In genomic region chr7:30396379-30396778, GRCh38 we compare ENCODE assay signal across 14 cellular contexts.
DNase-seq lines count a peak whose midpoint lies in the region; ATAC-seq, FAIRE-seq and TF ChIP-seq lines count a peak whose summit lies in the region.
"Had no signal": no experiment of that assay in that cellular context is flagged by ENCODE, and none has a peak within 500 bp of the region (broad histone marks: within the 10 kb centered on the region; RNA-seq: fewer than 3 reads in every experiment).

No MANE protein-coding gene starts in this region.

- CTCF ChIA-PET in SK-N-SH (lab: Yijun Ruan, JAX), result interaction anchor here (0.6 to 2.0 kb wide), 28 partner anchors 11 to 223 kb away, joined by 3 to 20 read pairs (median 4); partner anchors contain the start of gene NOD1

- no peak overlapping the region for H2AFZ ChIP-seq in GM23248
- no peak overlapping the region for H2AFZ ChIP-seq in SK-N-SH (ENCODE audit: low read depth)

- no peak for ATAC-seq in GM19023 (IDR thresholded peaks at IDR 0.05; ENCODE audit: unreplicated experiment)
- no peak for ATAC-seq in GM21576 (IDR thresholded peaks at IDR 0.05; ENCODE audit: unreplicated experiment)
- ATAC-seq: left lung had no signal

- H3K27me3 ChIP-seq in GM23248 (replicated peaks; ENCODE audit: insufficient read depth), result no peaks in the 10 kb centered on the region
- no peaks in the 10 kb centered on the region for H3K27me3 ChIP-seq in SK-N-SH (ENCODE audit: insufficient read depth)
- H3K27me3 ChIP-seq: left lung had no signal

- WGBS in GM23248 (ENCODE audit: low coverage in 1 of 2, low lambda C conversion rate in 2 of 2, missing lambda C conversion rate in 2 of 2), 2 experiments, result 59 to 62% methylated on average over 7 of the region's 7 CpGs
- WGBS in SK-N-SH (ENCODE audit: low lambda C conversion rate), result 89% methylated on average over 7 of the region's 7 CpGs

- no peak overlapping the region for H3K4me3 ChIP-seq in GM23248
- H3K4me3 ChIP-seq in SK-N-SH (ENCODE audit: low read depth in 2 of 2, low read length in 1 of 2), result no peak overlapping the region
- no peak overlapping the region for H3K4me3 ChIP-seq in foreskin fibroblast (ENCODE audit: low read depth in 1 of 2, low read length in 2 of 2)
- H3K4me3 ChIP-seq: left lung had no signal

- H3K9me2 ChIP-seq in GM23248 (ENCODE audit: insufficient read depth), result no peaks in the 10 kb centered on the region
- no peaks in the 10 kb centered on the region for H3K9me2 ChIP-seq in SK-N-SH

- H3K79me2 ChIP-seq in GM23248 (ENCODE audit: insufficient read depth) (no peaks in the 10 kb centered on the region), SK-N-SH (ENCODE audit: insufficient read depth) (no peaks in the 10 kb centered on the region)

- peak; percentile 11 for DNase-seq in NCI-H1092 treated with DMSO at 0.1 percent for 48 hours (lab: John Stamatoyannopoulos, UW)
- no peak for DNase-seq in NCI-H1092 (lab: John Stamatoyannopoulos, UW)
- peak; percentile 12 for DNase-seq in GM23248
- peak; percentile 17 for DNase-seq in SK-N-SH
- DNase-seq in foreskin fibroblast, result peak in 1 of 2 donors; percentile 20
- no peak for DNase-seq in frontal cortex (ENCODE audit: low spot score in 2 of 2)
- DNase-seq: activated CD8-positive, alpha-beta memory T cell treated with anti-CD3 and anti-CD28 coated beads for 24 hours; activated naive CD4-positive, alpha-beta T cell; GF-D8; left lung; NCI-H1436 had no signal

- H3K36me3 ChIP-seq in GM23248 (ENCODE audit: low read depth), result no peaks in the 10 kb centered on the region
- H3K36me3 ChIP-seq in SK-N-SH (replicated peaks in 1 of 2; ENCODE audit: control insufficient read depth in 1 of 2, insufficient read depth in 2 of 2, low read length in 1 of 2), result no peaks in the 10 kb centered on the region
- H3K36me3 ChIP-seq: left lung had no signal

- no peak for FAIRE-seq in frontal cortex (lab: Jason Lieb, UNC)
- FAIRE-seq: colon had no signal

- H3K27ac ChIP-seq in GM23248 (no peak overlapping the region), SK-N-SH (ENCODE audit: low read depth in 2 of 2, low read length in 1 of 2) (no peak overlapping the region)
- H3K27ac ChIP-seq: left lung had no signal

- H3F3A ChIP-seq in GM23248 (ENCODE audit: insufficient read depth) (peaks cover 3% of the 10 kb centered on the region; the same call in 1 of the 2 replicates), SK-N-SH (replicated peaks; ENCODE audit: insufficient read depth) (peaks cover 8% of the 10 kb centered on the region)

- H3K4me2 ChIP-seq in GM23248 (ENCODE audit: unreplicated experiment) (no peak overlapping the region), SK-N-SH (no peak overlapping the region)

- H4K20me1 ChIP-seq in GM23248 (ENCODE audit: insufficient read depth) (no peaks in the 10 kb centered on the region), SK-N-SH (ENCODE audit: insufficient read depth) (no peaks in the 10 kb centered on the region)

- no peak for TF ChIP-seq EP300 in SK-N-SH (IDR thresholded peaks at IDR 0.05; ENCODE audit: borderline replicate concordance in 1 of 2, low read depth in 1 of 2, low read length in 1 of 2)

- no peak for TF ChIP-seq CTCF in SK-N-SH (IDR thresholded peaks at IDR 0.05)
- peak; percentile 20 for TF ChIP-seq CTCF in foreskin fibroblast (IDR thresholded peaks at IDR 0.05; ENCODE audit: low read depth, low read length)

- no peak overlapping the region for H3K9ac ChIP-seq in GM23248
- no peak overlapping the region for H3K9ac ChIP-seq in SK-N-SH

- TF ChIP-seq RAD21 in SK-N-SH (IDR thresholded peaks at IDR 0.05; ENCODE audit: low read length), result peak; percentile 67

- POLR2A ChIA-PET in SK-N-SH (lab: Yijun Ruan, JAX), result no interaction called here

- H3K9me3 ChIP-seq in GM23248 (ENCODE audit: low read depth) (no peaks in the 10 kb centered on the region), SK-N-SH (no peaks in the 10 kb centered on the region)
- H3K9me3 ChIP-seq: left lung had no signal

- H3K4me1 ChIP-seq in GM23248 (ENCODE audit: insufficient read depth) (no peaks in the 10 kb centered on the region), SK-N-SH (ENCODE audit: control insufficient read depth in 1 of 2, insufficient read depth in 2 of 2, low read depth in 1 of 2, low read length in 1 of 2) (no peaks in the 10 kb centered on the region)
- H3K4me1 ChIP-seq: left lung had no signal

- in situ Hi-C loops in GM23248 (cut with MboI), result no loop called here

TF ChIP-seq in SK-N-SH, 30 proteins besides CTCF, POLR2A, EP300 and RAD21:
- no peak for TF ChIP-seq TAF1 (IDR thresholded peaks at IDR 0.05; ENCODE audit: borderline replicate concordance, low read depth, low read length)
- TF ChIP-seq SMC3 (IDR thresholded peaks at IDR 0.05; ENCODE audit: low read depth, low read length), result peak; percentile 37; the same call in 1 of the 2 replicates

Comparison
In these comparisons a context has a peak if more than half of its experiments do, and no peak if none do; other contexts are left out.
1. DNase-seq: peak in NCI-H1092 treated with DMSO at 0.1 percent for 48 hours (single experiment), GM23248 (single experiment) and SK-N-SH (single experiment); none in NCI-H1092 (single experiment) and frontal cortex (0 of 2).